1 cellular context compared by ENCODE assay signal in genomic region chr13:60220072-60220471, GRCh38.
A peak's percentile ranks its signal among the peaks of the same experiment; 100 is the strongest.
TF ChIP-seq lines count a peak whose summit lies in the region.

No MANE protein-coding gene starts in this region.

TF ChIP-seq in K562, 482 proteins besides CTCF, POLR2A, EP300 and RAD21 (continued from another document and continues in another):
- TF ChIP-seq ZBTB33 (CRISPR knock-in tag; IDR thresholded peaks at IDR 0.05) = no peak
- TF ChIP-seq WHSC1 (IDR thresholded peaks at IDR 0.05; ENCODE audit: low read length) = no peak
- TF ChIP-seq ZNF23 (CRISPR knock-in tag; IDR thresholded peaks at IDR 0.05) = no peak
- no peak for TF ChIP-seq ARHGAP35 (IDR thresholded peaks at IDR 0.05; ENCODE audit: partially characterized antibody)
- TF ChIP-seq ZKSCAN1 (IDR thresholded peaks at IDR 0.05; ENCODE audit: low read depth, low read length) = no peak
- TF ChIP-seq SRSF7 (optimal IDR thresholded peaks at IDR 0.05; ENCODE audit: low read depth, low read length) = no peak
- no peak for TF ChIP-seq MTA1 (IDR thresholded peaks at IDR 0.05; ENCODE audit: borderline replicate concordance)
- TF ChIP-seq JUND (IDR thresholded peaks at IDR 0.05; ENCODE audit: borderline replicate concordance, low read depth, low read length) = peak; percentile 91
- peak; percentile 83; the same call in 2 of the 3 replicates for TF ChIP-seq JUND (tag; IDR thresholded peaks at IDR 0.05; ENCODE audit: borderline replicate concordance, low read depth, low read length)
- no peak for TF ChIP-seq RBM17 (IDR thresholded peaks at IDR 0.05; ENCODE audit: borderline replicate concordance, low read depth, low read length)
- TF ChIP-seq STAT6 (CRISPR knock-in tag; IDR thresholded peaks at IDR 0.05) = no peak
- no peak for TF ChIP-seq HNRNPK (IDR thresholded peaks at IDR 0.05; ENCODE audit: low read depth, low read length, poor library complexity, severe bottlenecking)
- TF ChIP-seq GTF2A2 (tag; IDR thresholded peaks at IDR 0.05) = no peak
- no peak for TF ChIP-seq HNRNPLL (IDR thresholded peaks at IDR 0.05; ENCODE audit: low read depth, low read length, poor library complexity, severe bottlenecking)
- TF ChIP-seq ELK3 (CRISPR knock-in tag; IDR thresholded peaks at IDR 0.05) = no peak
- TF ChIP-seq ZNF707 (CRISPR knock-in tag; conservative IDR thresholded peaks at IDR 0.05) = no peak
- TF ChIP-seq NONO (IDR thresholded peaks at IDR 0.05; ENCODE audit: low read depth in 2 of 2, low read length in 1 of 2) = no peak
- TF ChIP-seq TSHZ1 (CRISPR knock-in tag; IDR thresholded peaks at IDR 0.05) = no peak
- no peak for TF ChIP-seq CXXC5 (CRISPR knock-in tag; IDR thresholded peaks at IDR 0.05)
- no peak for TF ChIP-seq CUX1 (CRISPR knock-in tag; IDR thresholded peaks at IDR 0.05)
- no peak for TF ChIP-seq FOXK2 (conservative IDR thresholded peaks at IDR 0.05 in 1 of 2, IDR thresholded peaks at IDR 0.05 in 1 of 2; ENCODE audit: low read depth in 2 of 2)
- TF ChIP-seq BDP1 (IDR thresholded peaks at IDR 0.05; ENCODE audit: insufficient read depth, insufficient read length) = no peak
- TF ChIP-seq ESRRB (CRISPR knock-in tag; IDR thresholded peaks at IDR 0.05; ENCODE audit: borderline replicate concordance) = no peak
- TF ChIP-seq FIP1L1 (IDR thresholded peaks at IDR 0.05; ENCODE audit: low read depth, low read length, poor library complexity, severe bottlenecking) = no peak
- TF ChIP-seq ELF4 (CRISPR knock-in tag; IDR thresholded peaks at IDR 0.05) = no peak
- TF ChIP-seq HSF4 (CRISPR knock-in tag; IDR thresholded peaks at IDR 0.05; ENCODE audit: borderline replicate concordance) = no peak
- TF ChIP-seq HBP1 (CRISPR knock-in tag; IDR thresholded peaks at IDR 0.05) = no peak
- no peak for TF ChIP-seq ZNF384 (IDR thresholded peaks at IDR 0.05; ENCODE audit: low read depth, low read length)
- no peak for TF ChIP-seq ZBTB49 (CRISPR knock-in tag; IDR thresholded peaks at IDR 0.05; ENCODE audit: borderline replicate concordance)
- TF ChIP-seq HMGN3 (IDR thresholded peaks at IDR 0.05; ENCODE audit: borderline replicate concordance, extremely low read depth, insufficient read length, low read depth, low read length) = peak; percentile 32
- no peak for TF ChIP-seq NR4A1 (CRISPR knock-in tag; IDR thresholded peaks at IDR 0.05)
- TF ChIP-seq NR4A1 (tag; IDR thresholded peaks at IDR 0.05) = no peak
- peak; percentile 62 for TF ChIP-seq CCNT2 (IDR thresholded peaks at IDR 0.05; ENCODE audit: borderline replicate concordance, extremely low read depth, insufficient read length, low read depth, low read length)
- no peak for TF ChIP-seq CGGBP1 (CRISPR knock-in tag; IDR thresholded peaks at IDR 0.05)
- TF ChIP-seq SETDB1 (IDR thresholded peaks at IDR 0.05; ENCODE audit: low read length) = no peak
